ENCODE assay signal across 8 cellular contexts in genomic region chr2:157246212-157247067, GRCh38. TPM values are rescaled to one million over a fixed set of nuclear protein-coding genes. Genes with fewer than 3 reads are reported as not detected.
DNase-seq lines count a peak whose midpoint lies in the region; ATAC-seq and TF ChIP-seq lines count a peak whose summit lies in the region.

No MANE protein-coding gene starts in this region.

- no peaks in the 10 kb centered on the region for H3K36me3 ChIP-seq in tibial artery

- H3K4me1 ChIP-seq in tibial artery, result peaks cover 0 to 7% (median 0%) of the 10 kb centered on the region in 4 donors

- no peaks in the 10 kb centered on the region for H3K27me3 ChIP-seq in tibial artery

- DNase-seq in Calu3 (peak; percentile 57), GM20000 (ENCODE audit: low spot score) (peak; percentile 48), MCF 10A (ENCODE audit: unreplicated experiment) (peak; percentile 79), retina (peak; percentile 37), tibial artery (no peak), NCI-H524 treated with DMSO at 0.1 percent for 48 hours (lab: John Stamatoyannopoulos, UW) (no peak), NCI-H128 (lab: John Stamatoyannopoulos, UW; ENCODE audit: unreplicated experiment) (no peak)

- peak overlapping the region; percentile 19 for H3K4me3 Mint-ChIP-seq in Calu3 (ENCODE audit: low read depth, unreplicated experiment)
- H3K4me3 Mint-ChIP-seq in MCF 10A (ENCODE audit: unreplicated experiment), result peak overlapping the region; percentile 10

- no peaks in the 10 kb centered on the region for H3K9me3 ChIP-seq in tibial artery

- BruUV-seq in Calu3 (replicated peaks; lab: Mats Ljungman, UMichigan), result no TSS peak
- TSS peak; percentile 65 for BruUV-seq in MCF 10A (replicated peaks; lab: Mats Ljungman, UMichigan)

- ATAC-seq in HG03460 (IDR thresholded peaks at IDR 0.05; ENCODE audit: unreplicated experiment), result peak; percentile 92

- no peak overlapping the region for H3K4me3 ChIP-seq in tibial artery

- H3K27ac Mint-ChIP-seq in Calu3 (ENCODE audit: unreplicated experiment) (peak overlapping the region; percentile 89), MCF 10A (ENCODE audit: low read depth, unreplicated experiment) (peak overlapping the region; percentile 96)

- peaks cover 12% of the 10 kb centered on the region for H3K36me3 Mint-ChIP-seq in Calu3 (ENCODE audit: insufficient read depth, unreplicated experiment)
- H3K36me3 Mint-ChIP-seq in MCF 10A (ENCODE audit: insufficient read depth, unreplicated experiment), result peaks cover 6% of the 10 kb centered on the region

- H3K27me3 Mint-ChIP-seq in Calu3 (ENCODE audit: unreplicated experiment) (no peaks in the 10 kb centered on the region), MCF 10A (ENCODE audit: insufficient read depth, unreplicated experiment) (no peaks in the 10 kb centered on the region)

- CTCF ChIA-PET in Calu3 (lab: Charles Lee) (interaction anchor here (0.9 to 1.2 kb wide), 3 partner anchors 11 to 18 kb away, joined by 3 to 6 read pairs (median 5); partner anchors contain the start of gene GALNT5), MCF 10A (lab: Yijun Ruan, JAX) (interaction anchor here (1.0 kb wide), 1 partner anchor 58 kb away, joined by 4 read pairs; no protein-coding TSS in a partner anchor)

- TF ChIP-seq CTCF in Calu3 (IDR thresholded peaks at IDR 0.05; ENCODE audit: unreplicated experiment) (no peak), GM20000 (IDR thresholded peaks at IDR 0.05; ENCODE audit: extremely low read depth, missing control alignments) (no peak), MCF 10A (IDR thresholded peaks at IDR 0.05; ENCODE audit: unreplicated experiment) (no peak), tibial artery (IDR thresholded peaks at IDR 0.05) (no peak)

- no peak overlapping the region for H3K27ac ChIP-seq in tibial artery

- intact Hi-C loops in Calu3 (cut with micrococcal nuclease; ENCODE audit: unreplicated experiment) (loop anchor here (1.0 kb wide), 1 partner anchor 12 kb away; no protein-coding TSS in a partner anchor), MCF 10A (cut with micrococcal nuclease) (no loop called here), tibial artery (cut with DNase I; ENCODE audit: low total_unique reads) (no loop called here)

- H3K4me1 Mint-ChIP-seq in Calu3 (ENCODE audit: low read depth, unreplicated experiment) (peaks cover 40% of the 10 kb centered on the region), MCF 10A (ENCODE audit: insufficient read depth, unreplicated experiment) (peaks cover 27% of the 10 kb centered on the region)

- POLR2A ChIA-PET in MCF 10A (lab: Yijun Ruan, JAX), result interaction anchor here (0.7 to 3.9 kb wide), 9 partner anchors 11 to 1867 kb away, joined by 3 to 31 read pairs (median 5); no protein-coding TSS in a partner anchor

- H3K9me3 Mint-ChIP-seq in Calu3 (ENCODE audit: low read depth, unreplicated experiment) (no peaks in the 10 kb centered on the region), MCF 10A (ENCODE audit: unreplicated experiment) (no peaks in the 10 kb centered on the region)

RNA-seq across cellular contexts. Expression of gene GALNT5, which starts 11.1 kb away (rescaled TPM):
- total RNA-seq in Calu3 (2022), result 51.7 and 95.4 TPM in 2 replicates
- not detected in 2 replicates for total RNA-seq in MCF 10A (2022)

Comparison
In these comparisons a context has a peak if more than half of its experiments do, and no peak if none do; other contexts are left out.
1. DNase-seq: peak in Calu3 (single experiment), GM20000 (single experiment), MCF 10A (single experiment) and retina (single experiment); none in tibial artery (0 of 2), NCI-H524 treated with DMSO at 0.1 percent for 48 hours (single experiment) and NCI-H128 (single experiment).
2. RNA of gene GALNT5, which starts 11.1 kb away (total RNA-seq): 51.7 to 95.4 TPM in Calu3; not detected in MCF 10A; every median in the first group is over 10 times any median in the second.